Comparison of ENCODE assay signal across 12 cellular contexts in the genomic region with DNA sequence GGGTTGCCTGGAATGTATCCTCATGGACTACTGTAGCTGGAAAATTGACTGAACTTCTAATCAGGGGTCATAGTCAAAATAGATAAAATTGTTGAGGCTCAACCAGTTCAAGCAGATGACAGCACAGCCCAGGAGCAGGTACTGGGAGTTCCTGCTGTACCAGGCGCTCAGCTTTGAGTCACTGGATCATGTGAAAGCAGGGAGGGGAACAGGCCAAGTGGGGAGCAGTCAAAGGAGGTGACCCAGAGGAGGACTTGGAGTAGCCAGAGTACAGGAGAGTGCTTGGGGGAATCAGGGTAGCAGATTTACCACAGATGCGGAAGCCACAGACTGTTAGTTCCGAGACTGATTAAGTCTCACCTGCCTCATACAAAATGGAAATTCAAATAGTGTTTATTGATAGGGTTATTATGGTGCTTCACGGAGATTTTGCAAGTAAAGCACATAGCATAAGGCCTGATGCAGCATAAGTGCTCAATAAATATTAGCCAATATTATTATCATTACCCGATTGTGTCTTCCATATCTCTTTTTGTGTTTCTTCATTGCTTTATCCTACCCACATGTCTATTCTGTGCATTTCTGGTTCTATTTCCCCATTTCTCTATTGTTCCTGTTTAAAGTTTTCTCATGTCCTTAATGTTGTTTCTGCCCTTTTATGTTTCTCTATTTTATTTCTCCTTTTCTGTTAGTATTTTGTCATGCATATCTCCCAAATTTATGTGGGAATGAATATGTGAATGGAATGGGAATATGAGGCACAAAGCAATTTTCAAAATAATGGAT.
A peak's percentile ranks its signal among the peaks of the same experiment; 100 is the strongest.
DNase-seq lines count a peak whose midpoint lies in the region; ATAC-seq and TF ChIP-seq lines count a peak whose summit lies in the region.
"Had no signal": no experiment of that assay in that cellular context is flagged by ENCODE, and none has a peak within 500 bp of the region (broad histone marks: within the 10 kb centered on the region; RNA-seq: fewer than 3 reads in every experiment).

No MANE protein-coding gene starts in this region.

- intact Hi-C loops in spleen (cut with DNase I; ENCODE audit: low total_unique reads): no loop called here

- TF ChIP-seq CTCF in spleen (IDR thresholded peaks at IDR 0.05 in 8 of 11, conservative IDR thresholded peaks at IDR 0.05 in 3 of 11) (no peak), GM13976 (IDR thresholded peaks at IDR 0.05; ENCODE audit: borderline replicate concordance, control extremely low read depth, extremely low read depth, insufficient read depth, missing control alignments) (no peak)

- H3K27me3 ChIP-seq in spleen (replicated peaks in 1 of 7): peaks cover 0 to 3% (median 0%) of the 10 kb centered on the region in 7 donors

- peaks cover 0 to 34% (median 8%) of the 10 kb centered on the region in 6 donors for H3K4me1 ChIP-seq in spleen

- peak overlapping the region in 3 of 8 donors; percentile 28 to 55 (median 30) for H3K4me3 ChIP-seq in spleen

- no peaks in the 10 kb centered on the region for H3K9me3 ChIP-seq in spleen

- peak; percentile 94 for ATAC-seq in esophagus mucosa
- no peak for ATAC-seq in HG02884 (IDR thresholded peaks at IDR 0.05; ENCODE audit: unreplicated experiment)

- peak; percentile 27 for DNase-seq in GF-D8 (lab: John Stamatoyannopoulos, UW)
- DNase-seq in NOMO-1 (lab: John Stamatoyannopoulos, UW; ENCODE audit: unreplicated experiment in 2 of 2): peak; percentile 16 to 63
- DNase-seq in spleen: no peak
- no peak for DNase-seq in SK-N-DZ (ENCODE audit: low spot score)
- no peak for DNase-seq in GM13976 (ENCODE audit: low spot score)
- DNase-seq: activated CD4-positive, alpha-beta T cell treated with anti-CD3 and anti-CD28 coated beads for 4 hours; activated naive CD4-positive, alpha-beta T cell treated with Interleukin-2 at 50 U/mL for 16 hours; dermis blood vessel endothelial cell; NCI-H2081; NCI-H526 treated with DMSO at 0.1 percent for 48 hours had no signal

- 59 to 82% (median 67%) methylated on average over 5 of the region's 5 CpGs for WGBS in spleen, 5 donors

- H3K27ac ChIP-seq in spleen: peak overlapping the region in 7 of 8 donors; percentile 39 to 95 (median 72)

- no peak for TF ChIP-seq POLR2A in spleen (IDR thresholded peaks at IDR 0.05)

- in situ Hi-C loops in GM13976 (cut with MboI; ENCODE audit: low sequenced_read_pairs, unreplicated experiment): no loop called here

- peaks cover 0 to 8% (median 0%) of the 10 kb centered on the region in 6 donors for H3K36me3 ChIP-seq in spleen

Comparison
In these comparisons a context has a peak if more than half of its experiments do, and no peak if none do; other contexts are left out.
1. DNase-seq: peak in GF-D8 (single experiment) and NOMO-1 (2 of 2); none in spleen (single experiment), SK-N-DZ (single experiment) and GM13976 (single experiment).